ENCODE assay signal across 8 cellular contexts in genomic region chr6:159693128-159693893, GRCh38. TPM values are rescaled to one million over a fixed set of nuclear protein-coding genes. Genes with fewer than 3 reads are reported as not detected.
A peak's percentile ranks its signal among the peaks of the same experiment; 100 is the strongest.
DNase-seq lines count a peak whose midpoint lies in the region; FAIRE-seq and TF ChIP-seq lines count a peak whose summit lies in the region.

Gene SOD2 (minus strand): TSS chr6:159693241. CDS start chr6:159693167, 74 bp downstream.

- FAIRE-seq in G401.6 (lab: Jason Lieb, UNC), result peak; percentile 3

- peak within 1 kb of the TSS; percentile 81 for H3K9ac ChIP-seq in H9 (ENCODE audit: extremely low read depth, insufficient read length, low read length)
- H3K9ac ChIP-seq in subcutaneous abdominal adipose tissue (ENCODE audit: low read length in 5 of 5), result peak within 1 kb of the TSS; percentile 96 to 100 (median 100)

- peaks cover 11% of the 10 kb centered on the region for H3K23me2 ChIP-seq in H9 (ENCODE audit: insufficient read length, low read depth, low read length, poor library complexity, severe bottlenecking)

- H2BK5ac ChIP-seq in H9 (ENCODE audit: insufficient read length, low read length), result no peak within 1 kb of the TSS

- no peak within 1 kb of the TSS for H2AFZ ChIP-seq in H9 (ENCODE audit: low read length)
- H2AFZ ChIP-seq in neuron (ENCODE audit: low read depth, low read length), result peak within 1 kb of the TSS; percentile 70

- peaks cover 23 to 26% of the 10 kb centered on the region in 2 experiments for H3K4me1 Mint-ChIP-seq in H9

- H4K20me1 ChIP-seq in H9 (ENCODE audit: control insufficient read depth, insufficient read depth, insufficient read length), result no peaks in the 10 kb centered on the region

- DNase-seq in H9, result peak; percentile 88
- peak; percentile 93 for DNase-seq in MG63
- DNase-seq in SJSA1 (ENCODE audit: low read depth in 1 of 2, low spot score in 2 of 2), result peak; percentile 81 to 93
- DNase-seq in activated gamma-delta T cell treated with anti-CD3 and anti-CD28 coated beads, Interleukin-2, amount 50 U/mL, for 16 hours (ENCODE audit: low read depth), result peak; percentile 63
- DNase-seq in foreskin melanocyte, result peak; percentile 73

- no peak within 1 kb of the TSS for H3K23ac ChIP-seq in H9 (ENCODE audit: insufficient read length, low read depth, low read length)

- H3K79me1 ChIP-seq in H9 (ENCODE audit: insufficient read depth, low read depth, low read length, poor library complexity, severe bottlenecking), result no peaks in the 10 kb centered on the region

- peak within 1 kb of the TSS; percentile 98 for H3K14ac ChIP-seq in H9 (ENCODE audit: insufficient read depth, low read length)

- H3K4me3 Mint-ChIP-seq in H9, result peak within 1 kb of the TSS; percentile 91 to 96

- H3K56ac ChIP-seq in H9 (ENCODE audit: insufficient read length, low read depth, low read length), result no peak within 1 kb of the TSS

- H3K4me1 ChIP-seq in H9 (ENCODE audit: insufficient read depth, low read length) (peaks cover 5% of the 10 kb centered on the region), SJSA1 (replicated peaks) (peaks cover 33% of the 10 kb centered on the region), neuron (ENCODE audit: insufficient read depth, low read length) (peaks cover 26% of the 10 kb centered on the region), subcutaneous abdominal adipose tissue (ENCODE audit: control insufficient read depth in 5 of 5, insufficient read depth in 5 of 5, low read length in 5 of 5) (peaks cover 3 to 41% (median 37%) of the 10 kb centered on the region in 5 donors)

- no peaks in the 10 kb centered on the region; the same call in 1 of the 2 replicates for H3K79me2 ChIP-seq in H9 (ENCODE audit: insufficient read depth, low read length)

- H4K91ac ChIP-seq in H9 (ENCODE audit: insufficient read length, low read depth, low read length), result no peak within 1 kb of the TSS

- H2BK12ac ChIP-seq in H9 (ENCODE audit: insufficient read length, low read depth, low read length), result no peak within 1 kb of the TSS

- no peak within 1 kb of the TSS for H3K4ac ChIP-seq in H9 (ENCODE audit: low read depth, low read length)

- no peak within 1 kb of the TSS for H2BK20ac ChIP-seq in H9 (ENCODE audit: low read depth, low read length, poor library complexity, severe bottlenecking)

- H4K5ac ChIP-seq in H9 (ENCODE audit: insufficient read length, low read depth, low read length), result no peak within 1 kb of the TSS

- H3T11ph ChIP-seq in H9 (ENCODE audit: low read length), result no peak within 1 kb of the TSS

- no peak within 1 kb of the TSS for H2BK15ac ChIP-seq in H9 (ENCODE audit: low read depth, low read length)

- peak within 1 kb of the TSS; percentile 71 for H3K4me3 ChIP-seq in MG63
- peak within 1 kb of the TSS; percentile 92 for H3K4me3 ChIP-seq in SJSA1
- H3K4me3 ChIP-seq in neuron (ENCODE audit: low read length), result peak within 1 kb of the TSS; percentile 83
- H3K4me3 ChIP-seq in subcutaneous abdominal adipose tissue (ENCODE audit: low read depth in 1 of 5, low read length in 5 of 5), result peak within 1 kb of the TSS; percentile 93 to 100 (median 99)

- H3K4me2 ChIP-seq in H9 (ENCODE audit: insufficient read depth, insufficient read length, low read length), result peak within 1 kb of the TSS; percentile 95

- peaks cover 12 to 22% (median 19%) of the 10 kb centered on the region in 3 experiments for H3K36me3 Mint-ChIP-seq in H9 (ENCODE audit: insufficient read depth in 1 of 3, low read depth in 3 of 3)

- H3K27ac Mint-ChIP-seq in H9, result peak within 1 kb of the TSS in 2 of 3 experiments; percentile 79 to 98; a peak in 5 of 7 replicates

- H3K27me3 ChIP-seq in H9 (ENCODE audit: insufficient read depth, low read length) (no peaks in the 10 kb centered on the region), MG63 (no peaks in the 10 kb centered on the region), SJSA1 (replicated peaks) (no peaks in the 10 kb centered on the region), neuron (ENCODE audit: insufficient read depth, low read length) (no peaks in the 10 kb centered on the region), subcutaneous abdominal adipose tissue (ENCODE audit: control insufficient read depth in 5 of 5, insufficient read depth in 4 of 5, low read length in 5 of 5) (no peaks in the 10 kb centered on the region)

- H3K9me3 ChIP-seq in H9 (ENCODE audit: control insufficient read depth, low read depth, low read length) (no peaks in the 10 kb centered on the region), MG63 (no peaks in the 10 kb centered on the region), SJSA1 (replicated peaks) (no peaks in the 10 kb centered on the region), neuron (ENCODE audit: low read length) (no peaks in the 10 kb centered on the region), subcutaneous abdominal adipose tissue (ENCODE audit: control insufficient read depth in 5 of 5, low read length in 5 of 5) (no peaks in the 10 kb centered on the region)

- TF ChIP-seq CTCF in H9 (conservative IDR thresholded peaks at IDR 0.05), result no peak

- H4K8ac ChIP-seq in H9 (replicated peaks; ENCODE audit: insufficient read length, low read depth, low read length), result no peak within 1 kb of the TSS

- no CpG with 5 or more reads among the region's 74 CpGs for WGBS in H9 (ENCODE audit: extremely low coverage, insufficient read length, low lambda C conversion rate)

- H2AK5ac ChIP-seq in H9 (ENCODE audit: insufficient read length, low read length), result no peak within 1 kb of the TSS

- peaks cover 28% of the 10 kb centered on the region for H3K36me3 ChIP-seq in MG63
- H3K36me3 ChIP-seq in SJSA1, result peaks cover 19% of the 10 kb centered on the region
- H3K36me3 ChIP-seq in neuron (ENCODE audit: insufficient read depth, low read length), result peaks cover 4% of the 10 kb centered on the region
- H3K36me3 ChIP-seq in subcutaneous abdominal adipose tissue (ENCODE audit: control insufficient read depth in 5 of 5, insufficient read depth in 5 of 5, low read length in 5 of 5), result peaks cover 3 to 30% (median 15%) of the 10 kb centered on the region in 5 donors

- peak within 1 kb of the TSS; percentile 98 for H3K18ac ChIP-seq in H9 (ENCODE audit: insufficient read length, low read depth, low read length)

- H3K27ac ChIP-seq in H9 (ENCODE audit: insufficient read length, low read depth, low read length), result no peak within 1 kb of the TSS
- peak within 1 kb of the TSS; percentile 93 for H3K27ac ChIP-seq in SJSA1
- peak within 1 kb of the TSS; percentile 99 for H3K27ac ChIP-seq in subcutaneous abdominal adipose tissue (ENCODE audit: low read depth, low read length)

- H3K9me3 Mint-ChIP-seq in H9, result no peaks in the 10 kb centered on the region

- no peak within 1 kb of the TSS for H2BK120ac ChIP-seq in H9 (ENCODE audit: low read depth, low read length, poor library complexity, severe bottlenecking)

- no peaks in the 10 kb centered on the region for H3K27me3 Mint-ChIP-seq in H9 (ENCODE audit: low read depth)

RNA-seq across cellular contexts. Expression of gene SOD2, which starts in this region (rescaled TPM):
- 78.5 and 80.5 TPM in 2 replicates for total RNA-seq in H9 (2021)
- 33.0 and 51.1 TPM in 2 replicates for total RNA-seq in MG63 (2014; rRNA removed; shearing (Covaris generic); ENCODE audit: low replicate concordance)
- total RNA-seq in SJSA1 (2014; rRNA removed; shearing (Covaris generic)), result 81.6 and 102 TPM in 2 replicates
